Comparison of ENCODE assay signal across 9 cellular contexts in the genomic region with DNA sequence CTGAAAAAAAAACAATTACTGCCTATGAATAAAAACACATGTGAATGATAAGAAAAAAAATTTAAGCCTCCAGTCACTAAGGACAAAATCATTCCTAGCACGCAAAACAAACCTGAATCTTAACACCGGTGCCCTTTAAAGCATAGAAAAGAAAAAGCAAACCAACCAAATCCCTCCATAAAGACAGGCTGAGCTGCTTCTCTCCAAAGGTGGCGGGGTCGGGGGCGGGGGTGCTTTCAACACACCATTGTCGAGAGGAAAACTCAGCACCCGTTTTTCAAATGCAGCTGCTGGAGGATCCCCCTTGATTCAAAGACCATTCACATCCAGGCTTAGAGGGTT. TPM values are rescaled to one million over a fixed set of nuclear protein-coding genes. Genes with fewer than 3 reads are reported as not detected.
DNase-seq lines count a peak whose midpoint lies in the region; ATAC-seq and TF ChIP-seq lines count a peak whose summit lies in the region.
"Had no signal": no experiment of that assay in that cellular context is flagged by ENCODE, and none has a peak within 500 bp of the region (broad histone marks: within the 10 kb centered on the region; RNA-seq: fewer than 3 reads in every experiment).

No MANE protein-coding gene starts in this region.

- peak overlapping the region; percentile 72 for H3K4me3 Mint-ChIP-seq in activated CD4-positive, alpha-beta T cell treated with anti-CD3 and anti-CD28 coated beads for 36 hours
- peak overlapping the region; percentile 72 for H3K4me3 Mint-ChIP-seq in activated CD8-positive, alpha-beta T cell treated with anti-CD3 and anti-CD28 coated beads for 36 hours

- DNase-seq in activated CD4-positive, alpha-beta T cell treated with anti-CD3 and anti-CD28 coated beads for 36 hours: no peak
- no peak for DNase-seq in activated CD4-positive, alpha-beta T cell treated with anti-CD3 and anti-CD28 coated beads, Interleukin-2, amount 50 U/mL, for 4 hours
- DNase-seq in activated CD8-positive, alpha-beta T cell treated with anti-CD3 and anti-CD28 coated beads for 36 hours: no peak
- DNase-seq in spleen (no peak), SK-N-DZ (ENCODE audit: low spot score) (no peak), sciatic nerve (ENCODE audit: low spot score) (no peak)

- peaks cover 16% of the 10 kb centered on the region for H3K4me1 Mint-ChIP-seq in activated CD4-positive, alpha-beta T cell treated with anti-CD3 and anti-CD28 coated beads for 36 hours
- peaks cover 15% of the 10 kb centered on the region for H3K4me1 Mint-ChIP-seq in activated CD8-positive, alpha-beta T cell treated with anti-CD3 and anti-CD28 coated beads for 36 hours (ENCODE audit: low read depth)

- CTCF ChIA-PET in activated CD4-positive, alpha-beta T cell treated with anti-CD3 and anti-CD28 coated beads for 36 hours (lab: Charles Lee): interaction anchor here (0.6 kb wide), 1 partner anchor 53 kb away, joined by 3 read pairs; no protein-coding TSS in a partner anchor
- CTCF ChIA-PET in activated CD8-positive, alpha-beta T cell treated with anti-CD3 and anti-CD28 coated beads for 36 hours (lab: Charles Lee): interaction anchor here (0.9 to 2.0 kb wide), 4 partner anchors 15 to 163 kb away, joined by 3 to 5 read pairs (median 3); no protein-coding TSS in a partner anchor

- intact Hi-C loops in activated CD4-positive, alpha-beta T cell treated with anti-CD3 and anti-CD28 coated beads for 36 hours (cut with DNase I, micrococcal nuclease): no loop called here
- intact Hi-C loops in activated CD8-positive, alpha-beta T cell treated with anti-CD3 and anti-CD28 coated beads for 36 hours (cut with micrococcal nuclease): no loop called here
- intact Hi-C loops in spleen (cut with DNase I; ENCODE audit: low total_unique reads): no loop called here
- intact Hi-C loops in sciatic nerve (cut with DNase I): no loop called here

- H3K4me3 ChIP-seq in iPS-11a (ENCODE audit: low read depth, low read length) (peak overlapping the region; percentile 62), spleen (peak overlapping the region in 5 of 8 donors; percentile 39 to 73 (median 47)), gastroesophageal sphincter (peak overlapping the region in 1 of 2 donors; percentile 54)

- H3K9me3 ChIP-seq in spleen: peaks cover 0 to 32% (median 21%) of the 10 kb centered on the region in 8 donors
- peaks cover 0 to 30% (median 0%) of the 10 kb centered on the region in 3 donors for H3K9me3 ChIP-seq in gastroesophageal sphincter

- no peak for TF ChIP-seq CTCF in activated CD8-positive, alpha-beta T cell treated with anti-CD3 and anti-CD28 coated beads for 36 hours (IDR thresholded peaks at IDR 0.05)
- TF ChIP-seq CTCF in spleen (IDR thresholded peaks at IDR 0.05 in 8 of 11, conservative IDR thresholded peaks at IDR 0.05 in 3 of 11) (no peak), gastroesophageal sphincter (IDR thresholded peaks at IDR 0.05) (no peak)

- H3K4me1 ChIP-seq in spleen (peaks cover 7 to 30% (median 16%) of the 10 kb centered on the region in 6 donors), gastroesophageal sphincter (peaks cover 0 to 20% (median 5%) of the 10 kb centered on the region in 3 donors)

- H3K27ac ChIP-seq in spleen (peak overlapping the region in 2 of 8 donors; percentile 61 to 68), gastroesophageal sphincter (peak overlapping the region in 2 of 4 donors; percentile 37 to 45)

- no peak for TF ChIP-seq EP300 in gastroesophageal sphincter (IDR thresholded peaks at IDR 0.05)

- 7 to 10% (median 10%) methylated on average over 7 of the region's 7 CpGs for WGBS in spleen, 5 donors
- WGBS in gastroesophageal sphincter (ENCODE audit: low coverage in 1 of 2), 2 donors: 10 to 20% methylated on average over 5 to 7 of the region's 7 CpGs

- POLR2A ChIA-PET in activated CD4-positive, alpha-beta T cell treated with anti-CD3 and anti-CD28 coated beads for 36 hours (lab: Charles Lee): no interaction called here
- POLR2A ChIA-PET in activated CD8-positive, alpha-beta T cell treated with anti-CD3 and anti-CD28 coated beads for 36 hours (lab: Charles Lee): interaction anchor here (0.7 to 1.2 kb wide), 2 partner anchors 9 to 11 kb away, joined by 3 read pairs; no protein-coding TSS in a partner anchor

- peaks cover 0 to 66% (median 37%) of the 10 kb centered on the region in 7 donors for H3K27me3 ChIP-seq in spleen (replicated peaks in 1 of 7)
- peaks cover 66% of the 10 kb centered on the region for H3K27me3 ChIP-seq in gastroesophageal sphincter

- H3K36me3 ChIP-seq in spleen: peaks cover 0 to 6% (median 0%) of the 10 kb centered on the region in 6 donors
- H3K36me3 ChIP-seq in gastroesophageal sphincter: peaks cover 0 to 5% of the 10 kb centered on the region in 2 donors

- ATAC-seq in activated CD4-positive, alpha-beta T cell treated with anti-CD3 and anti-CD28 coated beads for 36 hours: no peak
- ATAC-seq in activated CD8-positive, alpha-beta T cell treated with anti-CD3 and anti-CD28 coated beads for 36 hours: no peak
- ATAC-seq in gastroesophageal sphincter: no peak
- ATAC-seq in sciatic nerve: no peak

- peaks cover 11% of the 10 kb centered on the region for H3K9me3 Mint-ChIP-seq in activated CD4-positive, alpha-beta T cell treated with anti-CD3 and anti-CD28 coated beads for 36 hours (ENCODE audit: low read depth)
- peaks cover 10% of the 10 kb centered on the region for H3K9me3 Mint-ChIP-seq in activated CD8-positive, alpha-beta T cell treated with anti-CD3 and anti-CD28 coated beads for 36 hours

- no peak overlapping the region for H3K27ac Mint-ChIP-seq in activated CD4-positive, alpha-beta T cell treated with anti-CD3 and anti-CD28 coated beads for 36 hours
- H3K27ac Mint-ChIP-seq in activated CD8-positive, alpha-beta T cell treated with anti-CD3 and anti-CD28 coated beads for 36 hours: no peak overlapping the region

- TF ChIP-seq POLR2A in spleen (IDR thresholded peaks at IDR 0.05) (no peak), gastroesophageal sphincter (IDR thresholded peaks at IDR 0.05) (no peak)

- peaks cover 3% of the 10 kb centered on the region for H3K36me3 Mint-ChIP-seq in activated CD4-positive, alpha-beta T cell treated with anti-CD3 and anti-CD28 coated beads for 36 hours (ENCODE audit: low read depth)
- H3K36me3 Mint-ChIP-seq in activated CD8-positive, alpha-beta T cell treated with anti-CD3 and anti-CD28 coated beads for 36 hours (ENCODE audit: low read depth): peaks cover 6% of the 10 kb centered on the region

- H3K27me3 Mint-ChIP-seq in activated CD4-positive, alpha-beta T cell treated with anti-CD3 and anti-CD28 coated beads for 36 hours: peaks cover 28% of the 10 kb centered on the region
- H3K27me3 Mint-ChIP-seq in activated CD8-positive, alpha-beta T cell treated with anti-CD3 and anti-CD28 coated beads for 36 hours: peaks cover 45% of the 10 kb centered on the region

RNA-seq across cellular contexts. Expression of a gene that starts 1.4 kb away (rescaled TPM):
- total RNA-seq in activated CD4-positive, alpha-beta T cell treated with anti-CD3 and anti-CD28 coated beads for 36 hours: not detected
- total RNA-seq in activated CD8-positive, alpha-beta T cell treated with anti-CD3 and anti-CD28 coated beads for 36 hours: not detected
- total RNA-seq in spleen (1 to 10 TPM in 4 of 7 donors, under 1 TPM in 2, not detected in 1; 0.66 to 1.2 (median 1.0) TPM), gastroesophageal sphincter (1 to 10 TPM in 2 of 4 donors, not detected in 2; 1.5 to 1.9 TPM), sciatic nerve (2.5 TPM)
- polyA plus RNA-seq in spleen: under 1 TPM in 1 of 3 donors, not detected in 2; 0.02 TPM
- polyA plus RNA-seq in SK-N-DZ (2014; cell fraction: cytosol; rRNA removed): not detected in 2 replicates
- polyA plus RNA-seq in SK-N-DZ (2014; cell fraction: nucleus; rRNA removed): not detected in 2 replicates
- total RNA-seq: myocyte had no signal
